ENCODE assay signal across 1 cellular context in the genomic region with DNA sequence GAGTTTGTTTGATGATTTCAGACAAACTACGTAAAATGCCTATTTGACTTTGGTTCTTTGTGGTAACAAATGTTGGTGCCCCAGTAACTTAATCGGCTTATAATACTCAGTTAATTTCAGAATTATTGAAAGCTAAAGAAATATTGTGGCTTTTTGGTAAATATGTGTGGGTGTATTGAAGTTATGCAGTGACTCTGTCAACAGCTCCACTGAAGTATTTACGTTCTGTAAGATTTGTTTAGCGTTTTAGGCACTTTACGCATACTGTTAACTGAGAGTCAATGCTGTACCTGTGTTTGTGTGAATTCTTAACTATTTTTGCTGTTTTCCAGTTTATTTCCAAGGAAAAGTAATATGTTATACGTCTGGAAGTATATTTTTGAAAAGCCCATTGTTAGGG.
TF ChIP-seq lines count a peak whose summit lies in the region.

No MANE protein-coding gene starts in this region.

TF ChIP-seq in IMR-90, 13 proteins besides CTCF, POLR2A, EP300 and RAD21 (continued from another document):
- TF ChIP-seq, protein P1, sequence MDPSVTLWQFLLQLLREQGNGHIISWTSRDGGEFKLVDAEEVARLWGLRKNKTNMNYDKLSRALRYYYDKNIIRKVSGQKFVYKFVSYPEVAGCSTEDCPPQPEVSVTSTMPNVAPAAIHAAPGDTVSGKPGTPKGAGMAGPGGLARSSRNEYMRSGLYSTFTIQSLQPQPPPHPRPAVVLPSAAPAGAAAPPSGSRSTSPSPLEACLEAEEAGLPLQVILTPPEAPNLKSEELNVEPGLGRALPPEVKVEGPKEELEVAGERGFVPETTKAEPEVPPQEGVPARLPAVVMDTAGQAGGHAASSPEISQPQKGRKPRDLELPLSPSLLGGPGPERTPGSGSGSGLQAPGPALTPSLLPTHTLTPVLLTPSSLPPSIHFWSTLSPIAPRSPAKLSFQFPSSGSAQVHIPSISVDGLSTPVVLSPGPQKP (IDR thresholded peaks at IDR 0.05; ENCODE audit: borderline replicate concordance, low read depth, low read length): no peak
- no peak for TF ChIP-seq RFX5 (IDR thresholded peaks at IDR 0.05; ENCODE audit: low read depth, low read length)
- TF ChIP-seq BHLHE40 (IDR thresholded peaks at IDR 0.05; ENCODE audit: low read depth, low read length): no peak
- no peak for TF ChIP-seq RCOR1 (IDR thresholded peaks at IDR 0.05; ENCODE audit: insufficient replicate concordance, low read length)
- TF ChIP-seq NFE2L2 (IDR thresholded peaks at IDR 0.05; ENCODE audit: low read depth, low read length): no peak
